Comparison of ENCODE assay signal across 9 cellular contexts in the genomic region with DNA sequence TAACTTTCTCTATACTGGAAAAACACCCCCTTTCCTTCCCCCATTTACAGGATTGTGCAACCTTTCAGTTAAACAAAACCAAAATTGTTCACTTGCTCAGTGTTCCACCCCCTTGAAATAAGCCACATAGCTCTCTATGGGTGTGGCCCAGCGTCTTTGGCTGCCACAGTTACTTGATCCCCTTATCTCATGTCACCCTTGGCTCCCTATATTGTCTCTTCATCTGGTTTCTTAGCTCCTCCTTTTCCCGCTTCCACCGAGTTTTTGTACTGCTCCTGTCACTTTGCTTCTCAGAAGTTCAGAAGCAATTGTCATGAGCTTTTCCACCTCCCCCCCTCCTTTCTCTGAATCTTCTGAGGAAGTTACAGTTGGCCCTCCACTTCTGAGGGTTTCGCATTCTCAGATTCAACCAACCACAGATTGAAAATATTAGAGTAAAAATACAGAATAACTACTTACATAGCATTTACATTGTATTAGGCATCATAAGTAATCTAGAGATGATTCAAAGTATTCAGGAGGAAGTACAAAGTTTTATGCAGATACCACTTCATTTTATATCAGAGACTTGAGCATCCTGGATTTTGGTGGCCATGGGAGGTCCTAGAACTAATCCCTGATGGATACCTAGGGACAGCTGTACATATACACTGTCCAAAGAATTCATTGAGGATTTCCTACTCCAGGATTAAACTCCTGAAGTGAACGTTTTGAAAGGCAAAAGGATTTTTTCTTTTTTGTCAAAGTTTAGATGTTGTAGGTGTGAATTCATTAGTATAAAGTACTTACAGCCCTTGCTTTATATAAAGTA.
DNase-seq lines count a peak whose midpoint lies in the region; ATAC-seq and TF ChIP-seq lines count a peak whose summit lies in the region.
"Had no signal": no experiment of that assay in that cellular context is flagged by ENCODE, and none has a peak within 500 bp of the region (broad histone marks: within the 10 kb centered on the region; RNA-seq: fewer than 3 reads in every experiment).

No MANE protein-coding gene starts in this region.

- H2AK5ac ChIP-seq in trophoblast cell (ENCODE audit: low read length) = no peak overlapping the region

- no peak overlapping the region for H3K14ac ChIP-seq in trophoblast cell (ENCODE audit: low read length)

- no peaks in the 10 kb centered on the region for H3K79me1 ChIP-seq in trophoblast cell (ENCODE audit: low read length)

- H3K4me1 ChIP-seq in esophagus squamous epithelium (peaks cover 0 to 45% (median 29%) of the 10 kb centered on the region in 3 donors), trophoblast cell (ENCODE audit: control insufficient read depth in 1 of 2, insufficient read depth in 2 of 2, low read length in 2 of 2) (peaks cover 0 to 2% of the 10 kb centered on the region in 2 experiments)

- no peaks in the 10 kb centered on the region for H3K9me3 ChIP-seq in SU-DHL-6 (ENCODE audit: insufficient read depth, low read length)
- H3K9me3 ChIP-seq in esophagus squamous epithelium = no peaks in the 10 kb centered on the region
- no peaks in the 10 kb centered on the region for H3K9me3 ChIP-seq in trophoblast cell (ENCODE audit: insufficient read depth, low read depth, low read length)
- H3K9me3 ChIP-seq: body of pancreas had no signal

- H2BK5ac ChIP-seq in trophoblast cell (ENCODE audit: low read depth, low read length, poor library complexity) = no peak overlapping the region

- H3K27ac ChIP-seq in SU-DHL-6 (ENCODE audit: low read depth, low read length) (peak overlapping the region; percentile 96), esophagus squamous epithelium (peak overlapping the region in 3 of 4 donors; percentile 60 to 66 (median 65)), trophoblast cell (ENCODE audit: low read depth, low read length) (no peak overlapping the region), caudate nucleus (ENCODE audit: low read depth, low read length) (no peak overlapping the region)

- no peak overlapping the region for H3K23ac ChIP-seq in trophoblast cell (ENCODE audit: low read length)

- no peak overlapping the region for H2BK12ac ChIP-seq in trophoblast cell (ENCODE audit: low read length)

- no peak for TF ChIP-seq POLR2A in esophagus squamous epithelium (IDR thresholded peaks at IDR 0.05)

- H3K4ac ChIP-seq in trophoblast cell (ENCODE audit: low read depth, low read length) = no peak overlapping the region

- no peaks in the 10 kb centered on the region for H4K20me1 ChIP-seq in SU-DHL-6 (ENCODE audit: low read depth, low read length)

- H3K36me3 ChIP-seq in SU-DHL-6 (ENCODE audit: low read length) = no peaks in the 10 kb centered on the region
- no peaks in the 10 kb centered on the region for H3K36me3 ChIP-seq in esophagus squamous epithelium
- no peaks in the 10 kb centered on the region for H3K36me3 ChIP-seq in trophoblast cell (ENCODE audit: control insufficient read depth in 1 of 2, insufficient read depth in 2 of 2, low read length in 2 of 2)

- no peak overlapping the region for H4K12ac ChIP-seq in trophoblast cell (ENCODE audit: low read depth, low read length)

- 44 to 53% methylated on average over 4 of the region's 5 CpGs for WGBS in esophagus squamous epithelium, 2 donors
- WGBS in trophoblast cell (ENCODE audit: extremely low coverage, insufficient coverage, insufficient read length) = no CpG with 5 or more reads among the region's 5 CpGs

- no peak overlapping the region for H3K18ac ChIP-seq in trophoblast cell (ENCODE audit: low read length)

- H4K8ac ChIP-seq in trophoblast cell (ENCODE audit: low read depth, low read length) = no peak overlapping the region

- peak overlapping the region; percentile 33 for H3K4me3 ChIP-seq in SU-DHL-6 (ENCODE audit: insufficient read depth, low read length, poor library complexity, severe bottlenecking)
- no peak overlapping the region for H3K4me3 ChIP-seq in esophagus squamous epithelium
- H3K4me3 ChIP-seq in trophoblast cell (ENCODE audit: low read depth, low read length) = no peak overlapping the region
- H3K4me3 ChIP-seq: body of pancreas had no signal

- no peak overlapping the region for H4K91ac ChIP-seq in trophoblast cell (ENCODE audit: low read depth, low read length)

- H2AFZ ChIP-seq in SU-DHL-6 (ENCODE audit: low read depth, low read length, severe bottlenecking) (no peak overlapping the region), trophoblast cell (ENCODE audit: insufficient read depth, low read length, poor library complexity) (no peak overlapping the region)

- no peak overlapping the region for H2BK120ac ChIP-seq in trophoblast cell (ENCODE audit: insufficient read depth, low read length, poor library complexity)

- intact Hi-C loops in Right ventricle myocardium inferior (cut with DNase I) (no loop called here), cardiac septum (cut with DNase I) (no loop called here), esophagus squamous epithelium (cut with DNase I) (no loop called here)

- DNase-seq in Right ventricle myocardium inferior (ENCODE audit: missing footprints) (peak; percentile 74), cardiac septum (ENCODE audit: low spot score) (no peak), esophagus squamous epithelium (lab: John Stamatoyannopoulos, UW) (no peak), trophoblast cell (no peak), caudate nucleus (lab: John Stamatoyannopoulos, UW) (no peak)
- peak; percentile 24 for DNase-seq in stimulated activated CD4-positive, alpha-beta T cell treated with anti-CD3 and anti-CD28 coated beads, Interleukin-2, amount 100 ng/mL, for 4 hours (ENCODE audit: low read depth)

- ATAC-seq in Right ventricle myocardium inferior = peak; percentile 94
- ATAC-seq in HG03039 (IDR thresholded peaks at IDR 0.05; ENCODE audit: unreplicated experiment) = peak; percentile 41
- ATAC-seq: body of pancreas had no signal

- peaks cover 85% of the 10 kb centered on the region for H3F3A ChIP-seq in SU-DHL-6 (ENCODE audit: insufficient read depth)

- no peaks in the 10 kb centered on the region for H3K27me3 ChIP-seq in SU-DHL-6 (ENCODE audit: low read length)
- no peaks in the 10 kb centered on the region for H3K27me3 ChIP-seq in esophagus squamous epithelium
- H3K27me3 ChIP-seq in trophoblast cell (ENCODE audit: insufficient read depth, low read length) = no peaks in the 10 kb centered on the region
- H3K27me3 ChIP-seq: body of pancreas had no signal

- TF ChIP-seq CTCF in SU-DHL-6 (IDR thresholded peaks at IDR 0.05; ENCODE audit: insufficient read depth, low read length, poor library complexity, severe bottlenecking) (no peak), esophagus squamous epithelium (IDR thresholded peaks at IDR 0.05) (no peak)

- peak overlapping the region; percentile 99 for H3K4me2 ChIP-seq in SU-DHL-6 (ENCODE audit: low read depth, low read length, poor library complexity, severe bottlenecking)
- H3K4me2 ChIP-seq in trophoblast cell (ENCODE audit: low read length) = no peak overlapping the region

- H3K79me2 ChIP-seq in SU-DHL-6 (ENCODE audit: insufficient read depth, low read length) (peaks cover 82% of the 10 kb centered on the region), trophoblast cell (ENCODE audit: control insufficient read depth, insufficient read depth, low read length, poor library complexity) (no peaks in the 10 kb centered on the region)

- H3K9ac ChIP-seq in SU-DHL-6 (ENCODE audit: low read length) (peak overlapping the region; percentile 55), trophoblast cell (ENCODE audit: low read length) (no peak overlapping the region)

- no peaks in the 10 kb centered on the region for H3K9me2 ChIP-seq in SU-DHL-6 (replicated peaks; ENCODE audit: insufficient read depth, low read length)

Comparison
In these comparisons a context has a peak if more than half of its experiments do, and no peak if none do; other contexts are left out.
1. DNase-seq: peak in Right ventricle myocardium inferior (single experiment) and stimulated activated CD4-positive, alpha-beta T cell treated with anti-CD3 and anti-CD28 coated beads, Interleukin-2, amount 100 ng/mL, for 4 hours (single experiment); none in cardiac septum (single experiment), esophagus squamous epithelium (single experiment), trophoblast cell (0 of 2) and caudate nucleus (0 of 61).
2. H3K27ac ChIP-seq: peak in SU-DHL-6 (single experiment) and esophagus squamous epithelium (3 of 4); none in trophoblast cell (single experiment) and caudate nucleus (single experiment).